16 cellular contexts compared by ENCODE assay signal in the genomic region with DNA sequence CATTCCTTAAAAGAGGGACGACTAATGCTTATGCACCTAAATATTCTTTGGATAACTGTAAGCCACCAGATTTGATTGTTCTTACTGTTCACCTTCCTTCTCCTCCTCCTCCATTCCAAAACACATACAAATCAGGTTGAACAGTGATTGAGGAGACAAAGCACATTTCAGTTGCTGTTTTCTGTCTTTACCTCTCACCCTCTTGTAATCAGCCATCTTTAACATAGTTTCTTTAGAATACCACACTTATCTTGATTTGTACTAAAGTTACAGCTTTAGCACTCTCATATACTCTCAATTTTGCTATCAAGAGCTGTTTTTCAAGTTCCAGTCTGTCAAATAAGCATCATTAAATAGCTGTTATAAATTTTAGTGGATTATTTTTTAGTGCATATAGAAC.
DNase-seq lines count a peak whose midpoint lies in the region; ATAC-seq and TF ChIP-seq lines count a peak whose summit lies in the region.
"Had no signal": no experiment of that assay in that cellular context is flagged by ENCODE, and none has a peak within 500 bp of the region (broad histone marks: within the 10 kb centered on the region; RNA-seq: fewer than 3 reads in every experiment).

No MANE protein-coding gene starts in this region.

- H3K9me3 ChIP-seq in SK-N-SH (no peaks in the 10 kb centered on the region), Loucy (ENCODE audit: insufficient read depth, low read depth, low read length) (no peaks in the 10 kb centered on the region), osteoblast (ENCODE audit: low read depth, low read length) (no peaks in the 10 kb centered on the region), heart right ventricle (no peaks in the 10 kb centered on the region)

- no peaks in the 10 kb centered on the region for H3K27me3 Mint-ChIP-seq in activated naive CD8-positive, alpha-beta T cell
- no peaks in the 10 kb centered on the region for H3K27me3 Mint-ChIP-seq in activated naive CD8-positive, alpha-beta T cell treated with anti-CD3 and anti-CD28 coated beads for 36 hours

- H4K20me1 ChIP-seq in SK-N-SH (ENCODE audit: insufficient read depth) = no peaks in the 10 kb centered on the region
- H4K20me1 ChIP-seq in Loucy (ENCODE audit: insufficient read depth, low read length, poor library complexity, severe bottlenecking) = peaks cover 25% of the 10 kb centered on the region
- peaks cover 3% of the 10 kb centered on the region for H4K20me1 ChIP-seq in osteoblast (ENCODE audit: insufficient read depth, low read length)

- no peak overlapping the region for H3K4me3 Mint-ChIP-seq in activated naive CD8-positive, alpha-beta T cell
- H3K4me3 Mint-ChIP-seq in activated naive CD8-positive, alpha-beta T cell treated with anti-CD3 and anti-CD28 coated beads for 36 hours = no peak overlapping the region
- H3K4me3 Mint-ChIP-seq: CD14-positive monocyte had no signal

- CTCF ChIA-PET in SK-N-SH (lab: Yijun Ruan, JAX) = no interaction called here

- H2AFZ ChIP-seq in SK-N-SH (ENCODE audit: low read depth) (no peak overlapping the region), Loucy (ENCODE audit: low read length) (no peak overlapping the region), osteoblast (ENCODE audit: low read length) (no peak overlapping the region)

- H3K79me2 ChIP-seq in SK-N-SH (ENCODE audit: insufficient read depth) (peaks cover 85% of the 10 kb centered on the region), Loucy (ENCODE audit: insufficient read depth, low read length) (peaks cover 51% of the 10 kb centered on the region), osteoblast (ENCODE audit: insufficient read depth, low read length) (peaks cover 92% of the 10 kb centered on the region)

- H3K27me3 ChIP-seq in SK-N-SH (ENCODE audit: insufficient read depth) (no peaks in the 10 kb centered on the region), Loucy (ENCODE audit: insufficient read depth, low read length, poor library complexity, severe bottlenecking) (no peaks in the 10 kb centered on the region), osteoblast (ENCODE audit: insufficient read depth, low read length) (no peaks in the 10 kb centered on the region), heart right ventricle (no peaks in the 10 kb centered on the region)

- H3K36me3 Mint-ChIP-seq in activated naive CD8-positive, alpha-beta T cell = peaks cover 21% of the 10 kb centered on the region
- peaks cover 23% of the 10 kb centered on the region for H3K36me3 Mint-ChIP-seq in activated naive CD8-positive, alpha-beta T cell treated with anti-CD3 and anti-CD28 coated beads for 36 hours

- no peak overlapping the region for H3K4me2 ChIP-seq in SK-N-SH
- peak overlapping the region; percentile 47 for H3K4me2 ChIP-seq in Loucy (ENCODE audit: low read depth, low read length, poor library complexity, severe bottlenecking)
- H3K4me2 ChIP-seq in osteoblast (ENCODE audit: insufficient read depth, low read length) = peak overlapping the region; percentile 56

- H3K4me1 ChIP-seq in SK-N-SH (ENCODE audit: control insufficient read depth in 1 of 2, insufficient read depth in 2 of 2, low read depth in 1 of 2, low read length in 1 of 2) (peaks cover 33 to 40% of the 10 kb centered on the region in 2 experiments), Loucy (ENCODE audit: insufficient read depth, low read length, poor library complexity, severe bottlenecking) (peaks cover 71% of the 10 kb centered on the region), osteoblast (ENCODE audit: insufficient read depth, low read length) (peaks cover 49% of the 10 kb centered on the region), heart right ventricle (peaks cover 0 to 27% (median 0%) of the 10 kb centered on the region in 9 donors)

- peaks cover 0 to 4% of the 10 kb centered on the region in 2 experiments for H3K36me3 ChIP-seq in SK-N-SH (replicated peaks in 1 of 2; ENCODE audit: control insufficient read depth in 1 of 2, insufficient read depth in 2 of 2, low read length in 1 of 2)
- H3K36me3 ChIP-seq in Loucy (ENCODE audit: insufficient read depth, low read length) = peaks cover 3% of the 10 kb centered on the region; the same call in 1 of the 2 replicates
- peaks cover 33% of the 10 kb centered on the region for H3K36me3 ChIP-seq in osteoblast (ENCODE audit: insufficient read depth, low read length)
- no peaks in the 10 kb centered on the region for H3K36me3 ChIP-seq in heart right ventricle

- ATAC-seq in SK-N-SH treated with all-trans-retinoic acid at 6 μM for 48 hours (no peak), heart right ventricle (no peak)

- peaks cover 16% of the 10 kb centered on the region for H3F3A ChIP-seq in SK-N-SH (replicated peaks; ENCODE audit: insufficient read depth)
- peaks cover 17% of the 10 kb centered on the region; the same call in 1 of the 2 replicates for H3F3A ChIP-seq in Loucy (ENCODE audit: low read depth)

- POLR2A ChIA-PET in SK-N-SH (lab: Yijun Ruan, JAX) = interaction anchor here (0.6 to 1.4 kb wide), 2 partner anchors 9 to 69 kb away, joined by 3 read pairs; no protein-coding TSS in a partner anchor

- WGBS in SK-N-SH (ENCODE audit: low lambda C conversion rate) = 100% methylated on average over 1 of the region's 1 CpG
- 86 to 88% methylated on average over 1 of the region's 1 CpG for WGBS in heart right ventricle, 2 donors

- peak overlapping the region; percentile 0; the same call in 1 of the 2 replicates for H3K9ac ChIP-seq in SK-N-SH
- no peak overlapping the region for H3K9ac ChIP-seq in Loucy (ENCODE audit: low read depth, low read length, poor library complexity, severe bottlenecking)

- DNase-seq in SK-N-SH (no peak), osteoblast (ENCODE audit: insufficient read length, low spot score, missing footprints) (no peak), SHP77 (lab: John Stamatoyannopoulos, UW) (no peak), heart right ventricle (no peak)
- no peak for DNase-seq in activated naive CD8-positive, alpha-beta T cell treated with anti-CD3 and anti-CD28 coated beads for 36 hours
- DNase-seq: CD8-positive, alpha-beta T cell; COR-L47; DMS153; DMS79 treated with DMSO at 0.1 percent for 48 hours; GDM1; HCEC 1CT had no signal

- H3K27ac Mint-ChIP-seq in activated naive CD8-positive, alpha-beta T cell = peak overlapping the region; percentile 76
- no peak overlapping the region for H3K27ac Mint-ChIP-seq in activated naive CD8-positive, alpha-beta T cell treated with anti-CD3 and anti-CD28 coated beads for 36 hours
- H3K27ac Mint-ChIP-seq: CD14-positive monocyte had no signal

- no peak overlapping the region for H3K4me3 ChIP-seq in SK-N-SH (ENCODE audit: low read depth in 2 of 2, low read length in 1 of 2)
- H3K4me3 ChIP-seq in Loucy (ENCODE audit: low read length, poor library complexity, severe bottlenecking) = no peak overlapping the region
- no peak overlapping the region for H3K4me3 ChIP-seq in osteoblast (ENCODE audit: insufficient read depth, low read length)
- H3K4me3 ChIP-seq in heart right ventricle = no peak overlapping the region

- H3K9me3 Mint-ChIP-seq in activated naive CD8-positive, alpha-beta T cell (ENCODE audit: low read depth) = no peaks in the 10 kb centered on the region
- H3K9me3 Mint-ChIP-seq in activated naive CD8-positive, alpha-beta T cell treated with anti-CD3 and anti-CD28 coated beads for 36 hours = no peaks in the 10 kb centered on the region
- H3K9me3 Mint-ChIP-seq: CD8-positive, alpha-beta T cell had no signal

- H3K9me2 ChIP-seq in SK-N-SH (no peaks in the 10 kb centered on the region), Loucy (replicated peaks; ENCODE audit: low read depth, low read length) (no peaks in the 10 kb centered on the region)

- intact Hi-C loops in heart right ventricle (cut with DNase I) = no loop called here

- TF ChIP-seq CTCF in SK-N-SH (IDR thresholded peaks at IDR 0.05) = no peak
- TF ChIP-seq CTCF in Loucy (conservative IDR thresholded peaks at IDR 0.05; ENCODE audit: low read length) = no peak
- TF ChIP-seq CTCF in osteoblast (IDR thresholded peaks at IDR 0.05; ENCODE audit: extremely low read depth, low read depth, low read length) = no peak
- TF ChIP-seq CTCF in heart right ventricle (IDR thresholded peaks at IDR 0.05) = no peak

- TF ChIP-seq EP300 in SK-N-SH (IDR thresholded peaks at IDR 0.05; ENCODE audit: borderline replicate concordance in 1 of 2, low read depth in 1 of 2, low read length in 1 of 2) = no peak

- TF ChIP-seq RAD21 in SK-N-SH (IDR thresholded peaks at IDR 0.05; ENCODE audit: low read length) = no peak

- peak overlapping the region in 1 of 2 experiments; percentile 93; a peak in 2 of 4 replicates for H3K27ac ChIP-seq in SK-N-SH (ENCODE audit: low read depth in 2 of 2, low read length in 1 of 2)
- H3K27ac ChIP-seq in osteoblast (ENCODE audit: low read depth, low read length) = peak overlapping the region; percentile 34
- no peak overlapping the region for H3K27ac ChIP-seq in heart right ventricle
- H3K27ac ChIP-seq: 22Rv1 had no signal

- H3K4me1 Mint-ChIP-seq in activated naive CD8-positive, alpha-beta T cell (ENCODE audit: low read depth) = peaks cover 65% of the 10 kb centered on the region
- H3K4me1 Mint-ChIP-seq in activated naive CD8-positive, alpha-beta T cell treated with anti-CD3 and anti-CD28 coated beads for 36 hours = peaks cover 57% of the 10 kb centered on the region

TF ChIP-seq in SK-N-SH, 30 proteins besides CTCF, POLR2A, EP300 and RAD21:
- TF ChIP-seq GABPA (IDR thresholded peaks at IDR 0.05; ENCODE audit: low read depth) = no peak

TF ChIP-seq in SK-N-SH treated with all-trans-retinoic acid at 6 μM for 48 hours, 23 proteins besides CTCF, POLR2A, EP300 and RAD21:
- TF ChIP-seq OSR1 (CRISPR knock-in tag; IDR thresholded peaks at IDR 0.05) (no peak), ISL1 (CRISPR knock-in tag; IDR thresholded peaks at IDR 0.05) (no peak), PPARA (CRISPR knock-in tag; IDR thresholded peaks at IDR 0.05; ENCODE audit: borderline replicate concordance) (no peak)
